10 cellular contexts compared by ENCODE assay signal in genomic region chr1:28789816-28790215, GRCh38. TPM values are rescaled to one million over a fixed set of nuclear protein-coding genes. Genes with fewer than 3 reads are reported as not detected.
"Had no signal": no experiment of that assay in that cellular context is flagged by ENCODE, and none has a peak within 500 bp of the region (broad histone marks: within the 10 kb centered on the region; RNA-seq: fewer than 3 reads in every experiment).

No MANE protein-coding gene starts in this region.

- H2AFZ ChIP-seq: GM23248 had no signal

- H3K9me3 Mint-ChIP-seq: HFFc6, IgD-negative memory B cell had no signal

- H3K36me3 ChIP-seq: HAP-1 had no signal

- H3K4me3 Mint-ChIP-seq: HFFc6, IgD-negative memory B cell had no signal

- H3K27ac ChIP-seq: GM23248, HL-60 had no signal

- H3K9me3 ChIP-seq: HAP-1 had no signal

- FAIRE-seq: HepG2 had no signal

- DNase-seq: GM23248, GOT3, H7, HFFc6 had no signal

- H3K27ac Mint-ChIP-seq: HFFc6, IgD-negative memory B cell had no signal

- H3K4me1 ChIP-seq: HAP-1 had no signal

- H3K4me3 ChIP-seq: GM23248, HAP-1 had no signal

- H3K9ac ChIP-seq: GM23248 had no signal

- ATAC-seq: HCT116 had no signal

RNA-seq across cellular contexts. Expression of gene OPRD1, which starts 22.2 kb away (rescaled TPM):
- total RNA-seq: GM23248, H4, HFFc6 had no signal
- polyA plus RNA-seq: GM23248 had no signal
